In genomic region chr15:75339531-75340240, GRCh38 we compare ENCODE assay signal across 21 cellular contexts. TPM values are rescaled to one million over a fixed set of nuclear protein-coding genes. Genes with fewer than 3 reads are reported as not detected.
"Had no signal": no experiment of that assay in that cellular context is flagged by ENCODE, and none has a peak within 500 bp of the region (broad histone marks: within the 10 kb centered on the region; RNA-seq: fewer than 3 reads in every experiment).

No MANE protein-coding gene starts in this region.

- H3K27me3 ChIP-seq: adrenal gland, breast epithelium, gastrocnemius medialis, tibial nerve, uterus had no signal

- H3K4me1 ChIP-seq: breast epithelium, uterus had no signal

- H3K9me3 Mint-ChIP-seq: activated B cell treated with CpG ODN at 0.5 μM for 24 hours; activated CD8-positive, alpha-beta T cell treated with anti-CD3 and anti-CD28 coated beads for 36 hours; activated naive CD4-positive, alpha-beta T cell treated with anti-CD3 and anti-CD28 coated beads, Interleukin-2, amount 50 U/mL, for 72 hours; activated T-cell treated with anti-CD3 and anti-CD28 coated beads, Interleukin-2, amount 50 U/mL, for 4 hours; mesothelial cell of epicardium; stimulated activated naive CD8-positive, alpha-beta T cell treated with anti-CD3 and anti-CD28 coated beads, Interleukin-15, Interleukin-2, amounts not matched to agents 100 ng/mL and 50 ng/mL, for 24 hours; T-helper 2 cell treated with Interferon-gamma antibody and Interleukin-4, amounts not matched to agents 5 μg/mL and 100 μg/mL, for 36 hours had no signal

- DNase-seq: activated B cell treated with CpG ODN at 0.5 μM for 24 hours; activated CD4-positive, alpha-beta T cell treated with anti-CD3 and anti-CD28 coated beads for 4 hours; activated CD8-positive, alpha-beta T cell treated with anti-CD3 and anti-CD28 coated beads for 36 hours; activated T-cell treated with anti-CD3 and anti-CD28 coated beads, Interleukin-2, amount 50 U/mL, for 4 hours; gastrocnemius medialis; head of caudate nucleus; psoas muscle; right cardiac atrium; uterus had no signal

- H3K27ac ChIP-seq: adrenal gland, breast epithelium, coronary artery, gastrocnemius medialis, psoas muscle, skin epidermis, tibial nerve, uterus had no signal

- H3K9me3 ChIP-seq: adrenal gland, breast epithelium, gastrocnemius medialis, psoas muscle, tibial nerve, uterus had no signal

- H3K27ac Mint-ChIP-seq: activated B cell treated with CpG ODN at 0.5 μM for 24 hours; activated CD8-positive, alpha-beta T cell treated with anti-CD3 and anti-CD28 coated beads for 36 hours; activated naive CD4-positive, alpha-beta T cell treated with anti-CD3 and anti-CD28 coated beads, Interleukin-2, amount 50 U/mL, for 72 hours; mesothelial cell of epicardium; stimulated activated naive CD8-positive, alpha-beta T cell treated with anti-CD3 and anti-CD28 coated beads, Interleukin-15, Interleukin-2, amounts not matched to agents 100 ng/mL and 50 ng/mL, for 24 hours; T-helper 2 cell treated with Interferon-gamma antibody and Interleukin-4, amounts not matched to agents 5 μg/mL and 100 μg/mL, for 36 hours had no signal

- H3K4me3 ChIP-seq: adrenal gland, breast epithelium, coronary artery, gastrocnemius medialis, psoas muscle, skin epidermis, tibial nerve, uterus had no signal

- H3K36me3 ChIP-seq: breast epithelium, gastrocnemius medialis, uterus had no signal

- H3K27me3 Mint-ChIP-seq: activated B cell treated with CpG ODN at 0.5 μM for 24 hours; activated CD8-positive, alpha-beta T cell treated with anti-CD3 and anti-CD28 coated beads for 36 hours; stimulated activated naive CD8-positive, alpha-beta T cell treated with anti-CD3 and anti-CD28 coated beads, Interleukin-15, Interleukin-2, amounts not matched to agents 100 ng/mL and 50 ng/mL, for 24 hours had no signal

- H3K4me3 Mint-ChIP-seq: activated B cell treated with CpG ODN at 0.5 μM for 24 hours; activated CD8-positive, alpha-beta T cell treated with anti-CD3 and anti-CD28 coated beads for 36 hours; activated T-cell treated with anti-CD3 and anti-CD28 coated beads, Interleukin-2, amount 50 U/mL, for 4 hours; mesothelial cell of epicardium; stimulated activated naive CD8-positive, alpha-beta T cell treated with anti-CD3 and anti-CD28 coated beads, Interleukin-15, Interleukin-2, amounts not matched to agents 100 ng/mL and 50 ng/mL, for 24 hours; T-helper 2 cell treated with Interferon-gamma antibody and Interleukin-4, amounts not matched to agents 5 μg/mL and 100 μg/mL, for 36 hours had no signal

RNA-seq across cellular contexts. Expression of gene GOLGA6D, which starts 57.1 kb away (rescaled TPM):
- total RNA-seq: activated B cell treated with CpG ODN at 0.5 μM for 24 hours; activated CD8-positive, alpha-beta T cell treated with anti-CD3 and anti-CD28 coated beads for 36 hours; activated T-cell treated with anti-CD3 and anti-CD28 coated beads, Interleukin-2, amount 50 U/mL, for 4 hours; astrocyte; esophagus mucosa; gastrocnemius medialis; mesothelial cell of epicardium; osteoblast; psoas muscle; right cardiac atrium; tibial nerve; uterus had no signal
